In genomic region chr2:216013080-216013909, GRCh38 we compare ENCODE assay signal across 8 cellular contexts.
DNase-seq lines count a peak whose midpoint lies in the region; ATAC-seq lines count a peak whose summit lies in the region.

MREG (minus strand) TSS chr2:216013551; CDS start chr2:216013327, 224 bp downstream.

- DNase-seq in AG08395 (ENCODE audit: low spot score) (peak; percentile 93), NCI-H2227 (lab: John Stamatoyannopoulos, UW; ENCODE audit: unreplicated experiment) (peak; percentile 95), islet precursor cell (peak; percentile 91)
- DNase-seq in activated CD4-positive, CD25-positive, alpha-beta regulatory T cell (lab: John Stamatoyannopoulos, UW), result peak; percentile 57 to 83 (median 66)
- DNase-seq in central memory CD4-positive, alpha-beta T cell, result peak; percentile 79
- peak; percentile 77 to 83 (median 82) for DNase-seq in stimulated activated CD4-positive, alpha-beta T cell treated with anti-CD3 and anti-CD28 coated beads, Interleukin-12 subunit alpha, Interleukin-12 subunit beta, amount 100 ng/mL, for 48 hours (ENCODE audit: low read depth in 2 of 3, low spot score in 1 of 3)

- ATAC-seq in GM18873 (IDR thresholded peaks at IDR 0.05; ENCODE audit: low FRiP score, unreplicated experiment) (peak; percentile 34), HG03108 (IDR thresholded peaks at IDR 0.05; ENCODE audit: unreplicated experiment) (peak; percentile 38)

Comparison
In these comparisons a context has a peak if more than half of its experiments do, and no peak if none do; other contexts are left out.
1. Peak in every context shown above with its lines: DNase-seq and ATAC-seq.